In the genomic region with DNA sequence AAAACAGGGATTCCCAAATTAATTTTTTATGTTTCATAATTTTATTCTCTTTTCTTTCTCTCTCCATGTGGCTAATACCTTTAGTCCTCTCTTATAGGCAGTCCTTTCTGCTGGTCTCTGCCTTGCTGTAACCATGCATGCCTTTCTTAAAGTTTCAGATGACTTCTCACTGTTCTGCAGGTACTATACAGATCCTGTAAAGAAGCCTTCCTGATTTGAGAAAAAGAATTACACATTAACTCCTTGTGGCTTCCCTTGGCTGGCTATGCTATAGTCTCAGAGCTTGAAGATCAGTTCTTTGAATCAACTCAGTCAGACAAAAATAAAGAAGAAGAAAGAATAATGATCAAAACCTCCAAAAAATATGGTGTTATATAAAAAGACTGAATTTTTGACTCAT, we compare ENCODE assay signal across 24 cellular contexts.
DNase-seq lines count a peak whose midpoint lies in the region; ATAC-seq and FAIRE-seq lines count a peak whose summit lies in the region.
"Had no signal": no experiment of that assay in that cellular context is flagged by ENCODE, and none has a peak within 500 bp of the region (broad histone marks: within the 10 kb centered on the region; RNA-seq: fewer than 3 reads in every experiment).

No MANE protein-coding gene starts in this region.

- DNase-seq in GM19239 (ENCODE audit: insufficient read length, low spot score): no peak
- no peak for DNase-seq in NCI-H526 (lab: John Stamatoyannopoulos, UW)
- DNase-seq in T-helper 2 cell: no peak
- no peak for DNase-seq in stimulated activated naive CD4-positive, alpha-beta T cell treated with Interleukin-2 at 50 U/mL for 16 hours (lab: John Stamatoyannopoulos, UW)
- no peak for DNase-seq in stimulated activated CD8-positive, alpha-beta memory T cell treated with anti-CD3 and anti-CD28 coated beads, Interleukin-4, amount 100 ng/mL, for 48 hours
- DNase-seq: activated CD4-positive, CD25-positive, alpha-beta regulatory T cell treated with anti-CD3 and anti-CD28 coated beads, Interleukin-2, amount 50 U/mL, for 72 hours; activated CD8-positive, alpha-beta memory T cell treated with anti-CD3 and anti-CD28 coated beads, Interleukin-2, amount 50 U/mL, for 48 hours; activated CD8-positive, alpha-beta T cell treated with anti-CD3 and anti-CD28 coated beads for 36 hours; activated naive CD4-positive, alpha-beta T cell treated with Interleukin-2 at 50 U/mL for 16 hours; caudate nucleus; DMS153; effector CD8-positive, alpha-beta T cell; GOT3; lower lobe of right lung; naive thymus-derived CD4-positive, alpha-beta T cell; NCI-H2029 treated with DMSO at 0.1 percent for 48 hours; NCI-H69; PC-3; posterior cingulate gyrus; small intestine; T-helper 17 cell had no signal

- ATAC-seq in GM21737 (IDR thresholded peaks at IDR 0.05; ENCODE audit: unreplicated experiment) (peak; percentile 94), HG03139 (IDR thresholded peaks at IDR 0.05; ENCODE audit: unreplicated experiment) (peak; percentile 91)
- ATAC-seq: activated CD8-positive, alpha-beta T cell treated with anti-CD3 and anti-CD28 coated beads for 36 hours; gastroesophageal sphincter; lower lobe of right lung; naive thymus-derived CD4-positive, alpha-beta T cell; PC-3; T-helper 17 cell had no signal

- FAIRE-seq in GM19239 (lab: Jason Lieb, UNC): peak; percentile 45
- FAIRE-seq: small intestine had no signal
